In the genomic region with DNA sequence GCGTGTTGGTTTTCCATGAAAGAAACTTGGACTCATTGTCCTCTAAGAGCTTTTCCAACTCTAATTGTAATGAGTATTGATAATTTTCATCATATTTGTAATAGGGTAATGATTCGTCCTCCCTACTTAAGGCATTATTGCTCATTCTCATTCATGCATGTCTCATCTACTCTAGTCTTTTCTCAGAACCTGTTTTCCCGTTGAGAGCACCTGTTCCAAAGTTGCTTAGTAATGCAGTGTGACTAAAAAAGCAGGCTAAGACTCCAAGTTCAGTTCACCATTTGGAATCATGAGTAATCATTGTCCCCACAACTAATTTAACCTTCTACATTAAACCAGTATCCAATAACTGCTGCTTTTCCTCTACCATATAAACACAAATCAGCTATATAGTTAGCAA, we compare ENCODE assay signal across 18 cellular contexts.
A peak's percentile ranks its signal among the peaks of the same experiment; 100 is the strongest.
DNase-seq lines count a peak whose midpoint lies in the region; ATAC-seq, FAIRE-seq and TF ChIP-seq lines count a peak whose summit lies in the region.
"Had no signal": no experiment of that assay in that cellular context is flagged by ENCODE, and none has a peak within 500 bp of the region (broad histone marks: within the 10 kb centered on the region; RNA-seq: fewer than 3 reads in every experiment).

No MANE protein-coding gene starts in this region.

- no peaks in the 10 kb centered on the region for H3F3A ChIP-seq in PC-3 (ENCODE audit: low read length, unreplicated experiment)

- in situ Hi-C loops in G401 (cut with HindIII; ENCODE audit: low sequenced_read_pairs), result no loop called here

- CTCF ChIA-PET in PC-3 (lab: Charles Lee), result no interaction called here

- H3K27me3 Mint-ChIP-seq in activated naive CD8-positive, alpha-beta T cell treated with anti-CD3 and anti-CD28 coated beads for 36 hours, result no peaks in the 10 kb centered on the region
- H3K27me3 Mint-ChIP-seq: T-helper 17 cell had no signal

- intact Hi-C loops in PC-3 (cut with micrococcal nuclease), result no loop called here

- no TSS peak for BruUV-seq in PC-3 (replicated peaks; lab: Mats Ljungman, UMichigan)

- peak; percentile 78 for FAIRE-seq in keratinocyte (lab: Jason Lieb, UNC)
- FAIRE-seq in urothelium cell line (lab: Jason Lieb, UNC), result no peak

- H3K4me2 ChIP-seq in PC-3 (ENCODE audit: low read length) (no peak overlapping the region), keratinocyte (ENCODE audit: control insufficient read depth, extremely low read depth, insufficient read depth, low read depth, low read length) (no peak overlapping the region)

- H2AFZ ChIP-seq in PC-3 (ENCODE audit: low read length), result no peak overlapping the region
- no peak overlapping the region for H2AFZ ChIP-seq in keratinocyte (ENCODE audit: control insufficient read depth, low read length)

- H3K27ac ChIP-seq in PC-3 (ENCODE audit: low read length), result peak overlapping the region; percentile 17
- no peak overlapping the region for H3K27ac ChIP-seq in keratinocyte (ENCODE audit: control insufficient read depth, insufficient read depth, low read length)
- H3K27ac ChIP-seq: suprapubic skin had no signal

- H3K27me3 ChIP-seq in PC-3 (ENCODE audit: low read length) (no peaks in the 10 kb centered on the region), keratinocyte (ENCODE audit: control insufficient read depth, extremely low read depth, insufficient read depth, low read length) (no peaks in the 10 kb centered on the region)
- H3K27me3 ChIP-seq: suprapubic skin had no signal

- dilution Hi-C loops in keratinocyte (cut with MboI; ENCODE audit: extremely low pct_ligation_motif_present, low sequenced_read_pairs), result no loop called here

- H3K4me3 ChIP-seq in PC-3 (ENCODE audit: low read length) (no peak overlapping the region), keratinocyte (ENCODE audit: control insufficient read depth in 2 of 3, extremely low read depth in 1 of 3, insufficient read depth in 2 of 3, low read depth in 1 of 3, low read length in 3 of 3) (no peak overlapping the region)
- H3K4me3 ChIP-seq: suprapubic skin had no signal

- H3K36me3 ChIP-seq in PC-3 (ENCODE audit: low read depth, low read length) (0 out of 2 replicates have a peak, but pooled peaks cover 4% of the 10 kb centered on the region), keratinocyte (ENCODE audit: control insufficient read depth in 2 of 2, extremely low read depth in 1 of 2, insufficient read depth in 2 of 2, low read length in 2 of 2) (peaks cover 0 to 4% of the 10 kb centered on the region in 2 experiments)
- H3K36me3 ChIP-seq: suprapubic skin had no signal

- H3K4me1 ChIP-seq in PC-3 (ENCODE audit: insufficient read depth, low read length) (peaks cover 33% of the 10 kb centered on the region), keratinocyte (ENCODE audit: control insufficient read depth, extremely low read depth, insufficient read depth, low read length) (peaks cover 36% of the 10 kb centered on the region)

- H3K9me3 ChIP-seq in PC-3 (ENCODE audit: low read length), result no peaks in the 10 kb centered on the region
- no peaks in the 10 kb centered on the region for H3K9me3 ChIP-seq in keratinocyte (ENCODE audit: control insufficient read depth, low read depth, low read length)
- H3K9me3 ChIP-seq: suprapubic skin had no signal

- peaks cover 2% of the 10 kb centered on the region for H3K36me3 Mint-ChIP-seq in activated naive CD8-positive, alpha-beta T cell treated with anti-CD3 and anti-CD28 coated beads for 36 hours

- TF ChIP-seq CTCF in PC-3 (conservative IDR thresholded peaks at IDR 0.05; ENCODE audit: low read depth, low read length) (no peak), keratinocyte (optimal IDR thresholded peaks at IDR 0.05 in 1 of 3, IDR thresholded peaks at IDR 0.05 in 1 of 3, conservative IDR thresholded peaks at IDR 0.05 in 1 of 3; ENCODE audit: extremely low read depth in 1 of 3, insufficient read depth in 2 of 3, low read length in 3 of 3) (no peak)

- H3K79me2 ChIP-seq in PC-3 (ENCODE audit: low read length) (no peaks in the 10 kb centered on the region), keratinocyte (ENCODE audit: control insufficient read depth, insufficient read depth, low read length) (no peaks in the 10 kb centered on the region)

- no peak overlapping the region for H3K4me3 Mint-ChIP-seq in activated naive CD8-positive, alpha-beta T cell treated with anti-CD3 and anti-CD28 coated beads for 36 hours
- H3K4me3 Mint-ChIP-seq: T-helper 17 cell had no signal

- H3K9me1 ChIP-seq in keratinocyte (ENCODE audit: control insufficient read depth, extremely low read depth, insufficient read depth, low read length), result no peaks in the 10 kb centered on the region

- peaks cover 6% of the 10 kb centered on the region for H3K4me1 Mint-ChIP-seq in activated naive CD8-positive, alpha-beta T cell treated with anti-CD3 and anti-CD28 coated beads for 36 hours
- H3K4me1 Mint-ChIP-seq: T-helper 17 cell had no signal

- H3K9ac ChIP-seq in PC-3 (ENCODE audit: low read length), result no peak overlapping the region
- no peak overlapping the region for H3K9ac ChIP-seq in keratinocyte (ENCODE audit: control insufficient read depth, extremely low read depth, insufficient read depth, low read length)

- peak; percentile 55 for ATAC-seq in GM21529 (IDR thresholded peaks at IDR 0.05; ENCODE audit: unreplicated experiment)
- ATAC-seq in PC-3, result peak; percentile 70; the same call in 1 of the 2 replicates
- ATAC-seq: left colon, T-helper 17 cell had no signal

- H3K9me2 ChIP-seq in PC-3 (replicated peaks; ENCODE audit: low read length), result no peaks in the 10 kb centered on the region

- H4K20me1 ChIP-seq in PC-3 (ENCODE audit: low read length) (no peaks in the 10 kb centered on the region), keratinocyte (ENCODE audit: control insufficient read depth, extremely low read depth, insufficient read depth, low read length) (no peaks in the 10 kb centered on the region)

- no peaks in the 10 kb centered on the region for H3K9me3 Mint-ChIP-seq in activated naive CD8-positive, alpha-beta T cell treated with anti-CD3 and anti-CD28 coated beads for 36 hours

- no peak overlapping the region for H3K27ac Mint-ChIP-seq in activated naive CD8-positive, alpha-beta T cell treated with anti-CD3 and anti-CD28 coated beads for 36 hours
- H3K27ac Mint-ChIP-seq: T-helper 17 cell had no signal

- POLR2A ChIA-PET in PC-3 (lab: Charles Lee; ENCODE audit: unreplicated experiment), result no interaction called here

- DNase-seq in G401 (ENCODE audit: low spot score) (peak; percentile 41), PC-3 (peak; percentile 84), keratinocyte (ENCODE audit: low read depth, low spot score) (no peak), NCI-H2196 (lab: John Stamatoyannopoulos, UW; ENCODE audit: unreplicated experiment) (no peak), urothelium cell line (ENCODE audit: low spot score) (no peak)
- no peak for DNase-seq in stimulated activated CD4-positive, alpha-beta T cell treated with anti-CD3 and anti-CD28 coated beads, Interleukin-12 subunit alpha, Interleukin-12 subunit beta, amount 100 ng/mL, for 4 hours
- DNase-seq in activated naive CD8-positive, alpha-beta T cell treated with anti-CD3 and anti-CD28 coated beads for 36 hours, result no peak
- DNase-seq: activated CD4-positive, alpha-beta T cell treated with anti-CD3 and anti-CD28 coated beads for 4 hours; activated T-cell treated with anti-CD3 and anti-CD28 coated beads, Interleukin-2, amount 50 U/mL, for 48 hours; Calu3; cerebellar nuclear complex; KBM-7; left colon; NCI-H1417 treated with DMSO at 0.1 percent for 48 hours; stimulated activated CD4-positive, alpha-beta T cell treated with anti-CD3 and anti-CD28 coated beads, Interleukin-15, amount 100 ng/mL, for 24 hours; T-helper 17 cell had no signal

Comparison
In these comparisons a context has a peak if more than half of its experiments do, and no peak if none do; other contexts are left out.
1. DNase-seq: peak in G401 (single experiment) and PC-3 (single experiment); none in keratinocyte (single experiment), NCI-H2196 (single experiment), stimulated activated CD4-positive, alpha-beta T cell treated with anti-CD3 and anti-CD28 coated beads, Interleukin-12 subunit alpha, Interleukin-12 subunit beta, amount 100 ng/mL, for 4 hours (single experiment), activated naive CD8-positive, alpha-beta T cell treated with anti-CD3 and anti-CD28 coated beads for 36 hours (single experiment) and urothelium cell line (single experiment).